ENCODE assay signal across 9 cellular contexts in genomic region chr6:34462561-34462971, GRCh38.
DNase-seq lines count a peak whose midpoint lies in the region; ATAC-seq and TF ChIP-seq lines count a peak whose summit lies in the region.
"Had no signal": no experiment of that assay in that cellular context is flagged by ENCODE, and none has a peak within 500 bp of the region (broad histone marks: within the 10 kb centered on the region; RNA-seq: fewer than 3 reads in every experiment).

No MANE protein-coding gene starts in this region.

- H3K4me1 Mint-ChIP-seq in stimulated activated effector memory CD8-positive, alpha-beta T cell treated with anti-CD3 and anti-CD28 coated beads, Interleukin-12 subunit alpha, Interleukin-12 subunit beta, amount 100 ng/mL, for 72 hours = peaks cover 7% of the 10 kb centered on the region

- DNase-seq in HAP-1 (ENCODE audit: low spot score in 2 of 2) (peak; percentile 71 to 87), NCI-H748 treated with DMSO at 0.1 percent for 48 hours (lab: John Stamatoyannopoulos, UW) (peak; percentile 44), fibroblast of mammary gland (ENCODE audit: low read depth) (peak; percentile 12), SKM-1 (lab: John Stamatoyannopoulos, UW; ENCODE audit: unreplicated experiment) (no peak)
- no peak for DNase-seq in stimulated activated effector memory CD8-positive, alpha-beta T cell treated with anti-CD3 and anti-CD28 coated beads, Interleukin-12 subunit alpha, Interleukin-12 subunit beta, amount 100 ng/mL, for 72 hours (ENCODE audit: low spot score in 2 of 2)
- DNase-seq in activated CD8-positive, alpha-beta memory T cell treated with anti-CD3 and anti-CD28 coated beads, Interleukin-2, amount 50 U/mL, for 4 hours = no peak
- no peak for DNase-seq in activated naive CD4-positive, alpha-beta T cell (lab: John Stamatoyannopoulos, UW)

- no peaks in the 10 kb centered on the region for H3K36me3 ChIP-seq in HAP-1 (replicated peaks)
- H3K36me3 ChIP-seq: SJSA1 had no signal

- no peak for ATAC-seq in stimulated activated effector memory CD8-positive, alpha-beta T cell treated with anti-CD3 and anti-CD28 coated beads, Interleukin-12 subunit alpha, Interleukin-12 subunit beta, amount 100 ng/mL, for 72 hours

- H3K36me3 Mint-ChIP-seq in stimulated activated effector memory CD8-positive, alpha-beta T cell treated with anti-CD3 and anti-CD28 coated beads, Interleukin-12 subunit alpha, Interleukin-12 subunit beta, amount 100 ng/mL, for 72 hours = peaks cover 5% of the 10 kb centered on the region
- H3K36me3 Mint-ChIP-seq: brain had no signal

- H3K4me3 Mint-ChIP-seq in stimulated activated effector memory CD8-positive, alpha-beta T cell treated with anti-CD3 and anti-CD28 coated beads, Interleukin-12 subunit alpha, Interleukin-12 subunit beta, amount 100 ng/mL, for 72 hours = no peak overlapping the region

- H3K9me3 ChIP-seq in HAP-1 = no peaks in the 10 kb centered on the region
- H3K9me3 ChIP-seq: SJSA1 had no signal

- H3K9me3 Mint-ChIP-seq in stimulated activated effector memory CD8-positive, alpha-beta T cell treated with anti-CD3 and anti-CD28 coated beads, Interleukin-12 subunit alpha, Interleukin-12 subunit beta, amount 100 ng/mL, for 72 hours = no peaks in the 10 kb centered on the region

- peak overlapping the region; percentile 8 for H3K27ac Mint-ChIP-seq in stimulated activated effector memory CD8-positive, alpha-beta T cell treated with anti-CD3 and anti-CD28 coated beads, Interleukin-12 subunit alpha, Interleukin-12 subunit beta, amount 100 ng/mL, for 72 hours

- TF ChIP-seq CTCF in fibroblast of mammary gland (conservative IDR thresholded peaks at IDR 0.05; ENCODE audit: control insufficient read depth, insufficient read depth, low read depth, low read length) = no peak

- H3K4me3 ChIP-seq in HAP-1 (no peak overlapping the region), fibroblast of mammary gland (ENCODE audit: control insufficient read depth, low read depth, low read length) (no peak overlapping the region)
- H3K4me3 ChIP-seq: SJSA1 had no signal

- H3K4me1 ChIP-seq in HAP-1 = peaks cover 5% of the 10 kb centered on the region

- in situ Hi-C loops in HAP-1 (cut with MboI; ENCODE audit: low sequenced_read_pairs) = no loop called here

- no peaks in the 10 kb centered on the region for H3K27me3 ChIP-seq in HAP-1 (ENCODE audit: low read depth)

Comparison
In these comparisons a context has a peak if more than half of its experiments do, and no peak if none do; other contexts are left out.
1. DNase-seq: peak in HAP-1 (2 of 2), NCI-H748 treated with DMSO at 0.1 percent for 48 hours (single experiment) and fibroblast of mammary gland (single experiment); none in stimulated activated effector memory CD8-positive, alpha-beta T cell treated with anti-CD3 and anti-CD28 coated beads, Interleukin-12 subunit alpha, Interleukin-12 subunit beta, amount 100 ng/mL, for 72 hours (0 of 2), activated CD8-positive, alpha-beta memory T cell treated with anti-CD3 and anti-CD28 coated beads, Interleukin-2, amount 50 U/mL, for 4 hours (single experiment), SKM-1 (single experiment) and activated naive CD4-positive, alpha-beta T cell (0 of 4).